ENCODE assay signal across 8 cellular contexts in the genomic region with DNA sequence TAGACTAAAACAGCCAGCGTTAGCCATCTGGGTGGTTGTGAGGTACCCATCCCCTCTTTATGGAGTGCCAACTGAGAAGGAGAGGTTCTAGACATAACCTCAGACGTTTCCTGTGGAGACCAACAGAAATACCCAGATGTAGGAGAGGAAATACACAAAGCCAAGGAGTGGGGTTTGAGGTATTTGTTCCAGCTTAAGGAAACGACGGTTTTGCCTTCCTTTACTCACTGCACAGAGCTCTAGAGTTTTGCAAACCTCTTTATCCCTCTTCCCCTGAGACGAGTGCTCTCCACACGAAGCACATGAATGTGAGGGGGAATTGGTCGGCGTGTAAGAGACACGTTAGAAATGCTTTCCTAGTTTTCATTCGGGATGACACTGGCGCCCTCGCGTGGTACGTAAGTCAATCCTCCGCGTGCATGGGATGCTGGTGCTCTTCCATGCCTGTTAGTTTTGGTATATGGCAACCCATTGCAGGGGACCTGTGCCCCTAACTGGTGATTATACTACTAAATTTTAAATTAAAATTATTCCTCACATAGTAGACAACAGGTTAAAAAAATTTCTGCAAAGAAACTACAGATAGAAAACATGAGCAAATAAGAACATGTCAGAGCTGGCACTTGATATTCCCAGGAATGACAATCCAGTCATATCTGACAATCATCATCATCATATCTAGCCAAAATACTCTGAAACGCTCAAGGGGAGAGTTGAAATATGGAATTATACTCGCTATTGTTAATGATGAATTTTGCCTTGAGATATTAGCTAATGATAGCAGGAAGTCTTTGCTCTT.
DNase-seq lines count a peak whose midpoint lies in the region; ATAC-seq, FAIRE-seq and TF ChIP-seq lines count a peak whose summit lies in the region.

No MANE protein-coding gene starts in this region.

- CTCF ChIA-PET in activated naive CD4-positive, alpha-beta T cell treated with anti-CD3 and anti-CD28 coated beads for 36 hours (lab: Charles Lee) = interaction anchor here (0.6 to 3.0 kb wide), 20 partner anchors 10 to 376 kb away, joined by 3 to 34 read pairs (median 4); no protein-coding TSS in a partner anchor

- H3K9me3 ChIP-seq in pancreas = no peaks in the 10 kb centered on the region

- no peak overlapping the region for H3K4me3 Mint-ChIP-seq in GM23338
- peak overlapping the region; percentile 52 for H3K4me3 Mint-ChIP-seq in activated naive CD4-positive, alpha-beta T cell treated with anti-CD3 and anti-CD28 coated beads for 36 hours

- DNase-seq in G401 (ENCODE audit: low spot score) = peak; percentile 89
- peak; percentile 89 for DNase-seq in GM23338 (ENCODE audit: low spot score)
- peak; percentile 79 for DNase-seq in NCI-H748 (lab: John Stamatoyannopoulos, UW; ENCODE audit: unreplicated experiment)
- peak; percentile 60 for DNase-seq in activated naive CD4-positive, alpha-beta T cell treated with anti-CD3 and anti-CD28 coated beads for 36 hours
- DNase-seq in glomerular endothelial cell (ENCODE audit: extremely low read depth, low read depth, low spot score) = peak; percentile 50
- peak in 4 of 6 donors; percentile 13 to 69 (median 39) for DNase-seq in pancreas

- in situ Hi-C loops in G401 (cut with HindIII; ENCODE audit: low sequenced_read_pairs) = no loop called here

- peaks cover 16% of the 10 kb centered on the region for H3K4me1 Mint-ChIP-seq in GM23338
- H3K4me1 Mint-ChIP-seq in activated naive CD4-positive, alpha-beta T cell treated with anti-CD3 and anti-CD28 coated beads for 36 hours (ENCODE audit: low read depth) = peaks cover 8% of the 10 kb centered on the region

- H3K4me1 ChIP-seq in GM23338 (ENCODE audit: insufficient read depth) (peaks cover 8% of the 10 kb centered on the region), pancreas (no peaks in the 10 kb centered on the region)

- H3K9me3 Mint-ChIP-seq in GM23338 = no peaks in the 10 kb centered on the region
- H3K9me3 Mint-ChIP-seq in activated naive CD4-positive, alpha-beta T cell treated with anti-CD3 and anti-CD28 coated beads for 36 hours = no peaks in the 10 kb centered on the region

- WGBS in pancreas, 2 donors = 23 to 27% methylated on average over 18 of the region's 18 CpGs

- no peaks in the 10 kb centered on the region for H3F3A ChIP-seq in GM23338 (replicated peaks; ENCODE audit: low read depth)

- no peak for FAIRE-seq in pancreas (lab: Jason Lieb, UNC)

- no peak overlapping the region for H3K4me3 ChIP-seq in GM23338
- no peak overlapping the region for H3K4me3 ChIP-seq in pancreas

- H3K27ac ChIP-seq in GM23338 (ENCODE audit: low read depth) (no peak overlapping the region), pancreas (no peak overlapping the region)

- H3K36me3 Mint-ChIP-seq in GM23338 (ENCODE audit: low read depth) = no peaks in the 10 kb centered on the region
- no peaks in the 10 kb centered on the region for H3K36me3 Mint-ChIP-seq in activated naive CD4-positive, alpha-beta T cell treated with anti-CD3 and anti-CD28 coated beads for 36 hours (ENCODE audit: low read depth)

- peaks cover 3% of the 10 kb centered on the region for H3K27me3 Mint-ChIP-seq in GM23338 (ENCODE audit: insufficient read depth, low read depth, poor library complexity)
- H3K27me3 Mint-ChIP-seq in activated naive CD4-positive, alpha-beta T cell treated with anti-CD3 and anti-CD28 coated beads for 36 hours (ENCODE audit: low read depth) = peaks cover 16% of the 10 kb centered on the region

- H3K27ac Mint-ChIP-seq in GM23338 = no peak overlapping the region
- no peak overlapping the region for H3K27ac Mint-ChIP-seq in activated naive CD4-positive, alpha-beta T cell treated with anti-CD3 and anti-CD28 coated beads for 36 hours

- H2AFZ ChIP-seq in GM23338 = no peak overlapping the region

- ATAC-seq in GM23338 (peak; percentile 91), pancreas (peak in 3 of 4 donors; percentile 86 to 89 (median 86)), HG03108 (IDR thresholded peaks at IDR 0.05; ENCODE audit: unreplicated experiment) (no peak), HG02938 (IDR thresholded peaks at IDR 0.05; ENCODE audit: unreplicated experiment) (no peak)

- peak overlapping the region; percentile 14; the same call in 1 of the 2 replicates for H3K4me2 ChIP-seq in GM23338

- TF ChIP-seq CTCF in GM23338 (conservative IDR thresholded peaks at IDR 0.05; ENCODE audit: low read depth in 2 of 2) (peak; percentile 83 to 92), pancreas (IDR thresholded peaks at IDR 0.05) (peak in 2 of 4 donors; percentile 27 to 34)

- H3K27me3 ChIP-seq in GM23338 (ENCODE audit: insufficient read depth) (no peaks in the 10 kb centered on the region), pancreas (no peaks in the 10 kb centered on the region)

- H3K79me2 ChIP-seq in GM23338 (replicated peaks; ENCODE audit: insufficient read depth) = 0 out of 2 replicates have a peak, but pooled peaks cover 4% of the 10 kb centered on the region

- intact Hi-C loops in activated naive CD4-positive, alpha-beta T cell treated with anti-CD3 and anti-CD28 coated beads for 36 hours (cut with micrococcal nuclease) = loop anchor here (1.0 to 5.0 kb wide), 3 partner anchors 256 to 375 kb away; no protein-coding TSS in a partner anchor
- intact Hi-C loops in pancreas (cut with DNase I) = no loop called here

- H3K9me2 ChIP-seq in GM23338 (ENCODE audit: insufficient read depth) = no peaks in the 10 kb centered on the region; the same call in 1 of the 2 replicates

- H4K20me1 ChIP-seq in GM23338 (replicated peaks; ENCODE audit: insufficient read depth) = no peaks in the 10 kb centered on the region; the same call in 1 of the 2 replicates

- no peaks in the 10 kb centered on the region for H3K36me3 ChIP-seq in GM23338 (ENCODE audit: insufficient read depth)
- H3K36me3 ChIP-seq in pancreas = no peaks in the 10 kb centered on the region

TF ChIP-seq in GM23338, 12 proteins besides CTCF, POLR2A, EP300 and RAD21 (continues in another document):
- TF ChIP-seq CREB1 (CRISPR knock-in tag; IDR thresholded peaks at IDR 0.05; ENCODE audit: low read depth) = peak; percentile 26; the same call in 1 of the 2 replicates
- TF ChIP-seq, protein P1, sequence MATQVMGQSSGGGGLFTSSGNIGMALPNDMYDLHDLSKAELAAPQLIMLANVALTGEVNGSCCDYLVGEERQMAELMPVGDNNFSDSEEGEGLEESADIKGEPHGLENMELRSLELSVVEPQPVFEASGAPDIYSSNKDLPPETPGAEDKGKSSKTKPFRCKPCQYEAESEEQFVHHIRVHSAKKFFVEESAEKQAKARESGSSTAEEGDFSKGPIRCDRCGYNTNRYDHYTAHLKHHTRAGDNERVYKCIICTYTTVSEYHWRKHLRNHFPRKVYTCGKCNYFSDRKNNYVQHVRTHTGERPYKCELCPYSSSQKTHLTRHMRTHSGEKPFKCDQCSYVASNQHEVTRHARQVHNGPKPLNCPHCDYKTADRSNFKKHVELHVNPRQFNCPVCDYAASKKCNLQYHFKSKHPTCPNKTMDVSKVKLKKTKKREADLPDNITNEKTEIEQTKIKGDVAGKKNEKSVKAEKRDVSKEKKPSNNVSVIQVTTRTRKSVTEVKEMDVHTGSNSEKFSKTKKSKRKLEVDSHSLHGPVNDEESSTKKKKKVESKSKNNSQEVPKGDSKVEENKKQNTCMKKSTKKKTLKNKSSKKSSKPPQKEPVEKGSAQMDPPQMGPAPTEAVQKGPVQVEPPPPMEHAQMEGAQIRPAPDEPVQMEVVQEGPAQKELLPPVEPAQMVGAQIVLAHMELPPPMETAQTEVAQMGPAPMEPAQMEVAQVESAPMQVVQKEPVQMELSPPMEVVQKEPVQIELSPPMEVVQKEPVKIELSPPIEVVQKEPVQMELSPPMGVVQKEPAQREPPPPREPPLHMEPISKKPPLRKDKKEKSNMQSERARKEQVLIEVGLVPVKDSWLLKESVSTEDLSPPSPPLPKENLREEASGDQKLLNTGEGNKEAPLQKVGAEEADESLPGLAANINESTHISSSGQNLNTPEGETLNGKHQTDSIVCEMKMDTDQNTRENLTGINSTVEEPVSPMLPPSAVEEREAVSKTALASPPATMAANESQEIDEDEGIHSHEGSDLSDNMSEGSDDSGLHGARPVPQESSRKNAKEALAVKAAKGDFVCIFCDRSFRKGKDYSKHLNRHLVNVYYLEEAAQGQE (IDR thresholded peaks at IDR 0.05; ENCODE audit: unreplicated experiment) = no peak

Comparison
In these comparisons a context has a peak if more than half of its experiments do, and no peak if none do; other contexts are left out.
1. DNase-seq: peak in every context shown above with its lines; median percentile 89 in G401; 89 in GM23338; 79 in NCI-H748; 60 in activated naive CD4-positive, alpha-beta T cell treated with anti-CD3 and anti-CD28 coated beads for 36 hours; 50 in glomerular endothelial cell; 39 in pancreas.
2. ATAC-seq: peak in GM23338 (single experiment) and pancreas (3 of 4); none in HG03108 (single experiment) and HG02938 (single experiment).